Comparison of ENCODE assay signal across 8 cellular contexts in the genomic region with DNA sequence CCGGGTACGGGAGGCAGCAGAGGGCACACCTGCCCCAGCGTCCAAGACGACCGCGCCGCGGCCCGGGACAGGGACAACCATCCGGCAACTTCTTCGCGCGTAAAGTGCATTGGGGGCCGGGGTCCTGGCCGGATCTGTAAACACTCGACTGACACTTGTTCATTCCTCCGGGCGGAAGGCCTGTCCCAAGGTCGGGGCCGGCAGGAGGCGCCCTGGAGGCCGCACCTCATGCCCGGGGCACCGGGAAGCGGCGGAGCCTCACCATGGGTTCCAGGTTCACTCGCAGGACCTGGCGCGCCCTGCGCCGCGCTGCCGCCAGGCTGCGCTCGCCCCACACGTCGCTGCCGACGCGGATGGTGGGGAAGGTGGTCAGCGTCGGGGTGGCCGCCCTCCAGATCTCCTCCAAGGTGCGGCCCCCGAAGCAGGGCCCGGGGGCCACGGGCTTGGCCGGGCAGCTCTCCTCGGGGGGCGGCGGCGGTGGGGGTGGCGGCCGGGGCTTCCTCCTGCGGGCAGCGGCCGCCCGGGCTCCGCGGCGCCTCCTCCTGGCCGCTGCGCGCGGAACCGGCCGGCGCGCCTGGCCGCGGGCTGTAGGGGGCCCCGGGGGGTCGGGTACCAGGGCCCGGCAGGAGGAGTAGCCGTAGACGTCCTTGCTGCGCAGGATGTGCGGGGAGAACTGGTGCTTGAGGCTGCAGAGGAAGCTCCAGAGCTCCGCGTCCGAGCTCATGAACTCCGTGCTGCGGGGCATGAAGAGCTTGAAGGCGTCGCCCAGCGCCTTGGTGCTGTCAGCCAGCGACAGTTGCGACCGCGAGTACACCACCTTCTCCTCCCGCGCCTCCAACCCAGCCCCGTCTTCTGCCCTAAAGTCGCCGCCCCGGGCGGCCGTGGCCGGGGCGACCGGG. TPM values are rescaled to one million over a fixed set of nuclear protein-coding genes. Genes with fewer than 3 reads are reported as not detected.
DNase-seq lines count a peak whose midpoint lies in the region; ATAC-seq, FAIRE-seq and TF ChIP-seq lines count a peak whose summit lies in the region.

No MANE protein-coding gene starts in this region.

- TF ChIP-seq CTCF in D721Med (IDR thresholded peaks at IDR 0.05; ENCODE audit: insufficient read depth, missing control alignments) (peak; percentile 42), Panc1 (IDR thresholded peaks at IDR 0.05) (peak; percentile 99), fibroblast of pulmonary artery (IDR thresholded peaks at IDR 0.05; ENCODE audit: low read length, missing control alignments) (peak; percentile 50), neural cell (IDR thresholded peaks at IDR 0.05; ENCODE audit: poor library complexity, severe bottlenecking) (peak; percentile 78), stomach (IDR thresholded peaks at IDR 0.05) (peak in 5 of 7 experiments; percentile 41 to 83 (median 60))

- H3F3A ChIP-seq in neural cell (ENCODE audit: insufficient read depth, low read length, poor library complexity, severe bottlenecking), result no peaks in the 10 kb centered on the region

- BruUV-seq in Panc1 (replicated peaks; lab: Mats Ljungman, UMichigan), result no TSS peak

- DNase-seq in D721Med (ENCODE audit: insufficient read length, low spot score) (peak; percentile 41), HPDE6-E6E7 (ENCODE audit: extremely low spot score) (peak; percentile 70), Panc1 (ENCODE audit: low read depth, low spot score) (peak; percentile 55), fibroblast of pulmonary artery (ENCODE audit: low read depth) (peak; percentile 87), stomach (peak; percentile 79)
- DNase-seq in activated T-helper 1 cell treated with anti-CD3 and anti-CD28 coated beads, Interleukin-12 subunit alpha, Interleukin-12 subunit beta, Interleukin-2, Interleukin-4 antibody, amounts not matched to agents 30 ng/mL and 10 ng/mL and 1 ng/mL, durations not matched to agents 14 hours and 24 hours and 36 hours (ENCODE audit: low spot score), result peak; percentile 73

- H3K4me1 Mint-ChIP-seq in activated T-helper 1 cell treated with anti-CD3 and anti-CD28 coated beads, Interleukin-12 subunit alpha, Interleukin-12 subunit beta, Interleukin-2, Interleukin-4 antibody, amounts not matched to agents 30 ng/mL and 10 ng/mL and 1 ng/mL, durations not matched to agents 14 hours and 24 hours and 36 hours (ENCODE audit: low read depth), result peaks cover 32% of the 10 kb centered on the region

- TF ChIP-seq EP300 in neural cell (conservative IDR thresholded peaks at IDR 0.05; ENCODE audit: poor library complexity, severe bottlenecking) (no peak), stomach (IDR thresholded peaks at IDR 0.05) (no peak)

- H3K9me3 ChIP-seq in Panc1 (ENCODE audit: control insufficient read depth, insufficient read depth, low read depth, low read length) (no peaks in the 10 kb centered on the region), neural cell (ENCODE audit: low read length) (no peaks in the 10 kb centered on the region), stomach (no peaks in the 10 kb centered on the region)

- TF ChIP-seq RAD21 in neural cell (conservative IDR thresholded peaks at IDR 0.05), result peak; percentile 64

- no peak for TF ChIP-seq POLR2A in stomach (IDR thresholded peaks at IDR 0.05)

- peaks cover 2% of the 10 kb centered on the region for H3K36me3 Mint-ChIP-seq in activated T-helper 1 cell treated with anti-CD3 and anti-CD28 coated beads, Interleukin-12 subunit alpha, Interleukin-12 subunit beta, Interleukin-2, Interleukin-4 antibody, amounts not matched to agents 30 ng/mL and 10 ng/mL and 1 ng/mL, durations not matched to agents 14 hours and 24 hours and 36 hours (ENCODE audit: low read depth)

- no peaks in the 10 kb centered on the region for H3K9me3 Mint-ChIP-seq in activated T-helper 1 cell treated with anti-CD3 and anti-CD28 coated beads, Interleukin-12 subunit alpha, Interleukin-12 subunit beta, Interleukin-2, Interleukin-4 antibody, amounts not matched to agents 30 ng/mL and 10 ng/mL and 1 ng/mL, durations not matched to agents 14 hours and 24 hours and 36 hours

- H3K79me2 ChIP-seq in neural cell (replicated peaks; ENCODE audit: insufficient read depth, low read length), result peaks cover 20% of the 10 kb centered on the region

- peaks cover 5% of the 10 kb centered on the region; the same call in 1 of the 2 replicates for H3K4me1 ChIP-seq in Panc1 (ENCODE audit: control insufficient read depth, insufficient read depth, low read length)
- H3K4me1 ChIP-seq in stomach, result peaks cover 5 to 30% (median 24%) of the 10 kb centered on the region in 4 donors

- H3K4me3 Mint-ChIP-seq in activated T-helper 1 cell treated with anti-CD3 and anti-CD28 coated beads, Interleukin-12 subunit alpha, Interleukin-12 subunit beta, Interleukin-2, Interleukin-4 antibody, amounts not matched to agents 30 ng/mL and 10 ng/mL and 1 ng/mL, durations not matched to agents 14 hours and 24 hours and 36 hours, result peak overlapping the region; percentile 94

- H3K27me3 ChIP-seq in Panc1 (ENCODE audit: control insufficient read depth, insufficient read depth, low read length) (peaks cover 5% of the 10 kb centered on the region), neural cell (ENCODE audit: insufficient read depth, low read depth, low read length) (no peaks in the 10 kb centered on the region), stomach (no peaks in the 10 kb centered on the region)

- ATAC-seq in GM19467 (IDR thresholded peaks at IDR 0.05; ENCODE audit: unreplicated experiment) (peak; percentile 51), Panc1 (peak; percentile 89)

- no peaks in the 10 kb centered on the region for H3K9me2 ChIP-seq in neural cell (ENCODE audit: insufficient read depth, low read length)

- no peaks in the 10 kb centered on the region; the same call in 1 of the 2 replicates for H3K36me3 ChIP-seq in Panc1 (ENCODE audit: control insufficient read depth, insufficient read depth, low read length)
- no peaks in the 10 kb centered on the region for H3K36me3 ChIP-seq in neural cell (ENCODE audit: insufficient read depth, low read length)
- H3K36me3 ChIP-seq in stomach, result no peaks in the 10 kb centered on the region

- peak overlapping the region; percentile 90 for H2AFZ ChIP-seq in neural cell (ENCODE audit: low read depth, low read length)

- POLR2A ChIA-PET in Panc1 (lab: Charles Lee), result no interaction called here

- FAIRE-seq in D721Med (lab: Jason Lieb, UNC), result no peak

- intact Hi-C loops in Panc1 (cut with micrococcal nuclease; ENCODE audit: unreplicated experiment) (loop anchor here (2.0 to 5.0 kb wide), 2 partner anchors 77 to 483 kb away; no protein-coding TSS in a partner anchor), stomach (cut with DNase I; ENCODE audit: low total_unique reads) (no loop called here)
- intact Hi-C loops in activated T-helper 1 cell treated with anti-CD3 and anti-CD28 coated beads, Interleukin-12 subunit alpha, Interleukin-12 subunit beta, Interleukin-2, Interleukin-4 antibody, amounts not matched to agents 30 ng/mL and 10 ng/mL and 1 ng/mL, durations not matched to agents 14 hours and 24 hours and 36 hours (cut with micrococcal nuclease), result loop anchor here (1.0 to 2.0 kb wide), 7 partner anchors 61 to 490 kb away; a partner anchor contains a TSS

- CTCF ChIA-PET in Panc1 (lab: Charles Lee), result interaction anchor here (0.6 to 1.1 kb wide), 3 partner anchors 76 to 125 kb away, joined by 3 to 4 read pairs (median 4); no protein-coding TSS in a partner anchor

- H3K9ac ChIP-seq in neural cell (ENCODE audit: low read length), result peak overlapping the region; percentile 82

- H3K27me3 Mint-ChIP-seq in activated T-helper 1 cell treated with anti-CD3 and anti-CD28 coated beads, Interleukin-12 subunit alpha, Interleukin-12 subunit beta, Interleukin-2, Interleukin-4 antibody, amounts not matched to agents 30 ng/mL and 10 ng/mL and 1 ng/mL, durations not matched to agents 14 hours and 24 hours and 36 hours (ENCODE audit: insufficient read depth), result peaks cover 3% of the 10 kb centered on the region

- H4K20me1 ChIP-seq in neural cell (ENCODE audit: insufficient read depth), result no peaks in the 10 kb centered on the region

- peak overlapping the region; percentile 92 for H3K27ac Mint-ChIP-seq in activated T-helper 1 cell treated with anti-CD3 and anti-CD28 coated beads, Interleukin-12 subunit alpha, Interleukin-12 subunit beta, Interleukin-2, Interleukin-4 antibody, amounts not matched to agents 30 ng/mL and 10 ng/mL and 1 ng/mL, durations not matched to agents 14 hours and 24 hours and 36 hours

- in situ Hi-C loops in Panc1 (cut with HindIII; ENCODE audit: low pct_unique_long_range_greater_than_20kb, low sequenced_read_pairs), result no loop called here

- H3K4me3 ChIP-seq in Panc1 (ENCODE audit: low read depth in 2 of 2, low read length in 2 of 2) (peak overlapping the region; percentile 74 to 77), fibroblast of pulmonary artery (replicated peaks; ENCODE audit: low read depth, low read length) (peak overlapping the region; percentile 91), neural cell (ENCODE audit: low read length) (peak overlapping the region; percentile 82), stomach (peak overlapping the region; percentile 73 to 85 (median 80))

- H3K27ac ChIP-seq in Panc1 (ENCODE audit: low read length), result peak overlapping the region; percentile 46; the same call in 1 of the 2 replicates
- peak overlapping the region; percentile 79 for H3K27ac ChIP-seq in neural cell (ENCODE audit: low read length)
- peak overlapping the region; percentile 93 to 98 (median 98) for H3K27ac ChIP-seq in stomach

- WGBS in stomach, 5 donors, result 0 to 1% (median 0%) methylated on average over 38 to 101 of the region's 101 CpGs; no CpG with 5 or more reads in 1 of the 5 donors

- H3K4me2 ChIP-seq in neural cell (ENCODE audit: low read length), result peak overlapping the region; percentile 72

TF ChIP-seq in neural cell, 6 proteins besides CTCF, POLR2A, EP300 and RAD21:
- peak; percentile 51 for TF ChIP-seq MXI1 (conservative IDR thresholded peaks at IDR 0.05; ENCODE audit: poor library complexity, severe bottlenecking)
- peak; percentile 61 for TF ChIP-seq SMC3 (conservative IDR thresholded peaks at IDR 0.05; ENCODE audit: poor library complexity)
- TF ChIP-seq TAF1 (IDR thresholded peaks at IDR 0.05; ENCODE audit: low read depth), result no peak
TF ChIP-seq in neural cell: peak in this region for 2.

RNA-seq across cellular contexts. Expression of a gene that starts 0.7 kb away (rescaled TPM):
- total RNA-seq in Panc1 (2021; ENCODE audit: unreplicated experiment), result 6.0 TPM
- polyA plus RNA-seq in Panc1 (2012; ENCODE audit: insufficient read length), result 5.4 TPM
- 17.9 and 19.0 TPM in 2 replicates for total RNA-seq in activated T-helper 1 cell treated with anti-CD3 and anti-CD28 coated beads, Interleukin-12 subunit alpha, Interleukin-12 subunit beta, Interleukin-2, Interleukin-4 antibody, amounts not matched to agents 30 ng/mL and 10 ng/mL and 1 ng/mL, durations not matched to agents 14 hours and 24 hours and 36 hours
- 37.2 and 38.3 TPM in 2 replicates for polyA plus RNA-seq in neural cell
- 75.5 and 81.3 TPM in 2 replicates for polyA minus RNA-seq in neural cell
- 10 to 100 TPM in 2 of 5 donors, 1 to 10 TPM in 3; 1.3 to 92.7 (median 8.1) TPM for total RNA-seq in stomach
- 10 to 100 TPM; 11.1 to 18.2 (median 11.6) TPM for polyA plus RNA-seq in stomach

Comparison
In these comparisons a context has a peak if more than half of its experiments do, and no peak if none do; other contexts are left out.
1. Peak in every context shown above with its lines: DNase-seq, ATAC-seq, H3K4me3 ChIP-seq and H3K27ac ChIP-seq.
2. CTCF ChIP-seq: peak in every context shown above with its lines; median percentile 99 in Panc1; 78 in neural cell; 60 in stomach; 50 in fibroblast of pulmonary artery; 42 in D721Med.
3. H3K27ac ChIP-seq: peak in every context shown above with its lines; median percentile 98 in stomach; 79 in neural cell; 46 in Panc1.